8 cellular contexts compared by ENCODE assay signal in the genomic region with DNA sequence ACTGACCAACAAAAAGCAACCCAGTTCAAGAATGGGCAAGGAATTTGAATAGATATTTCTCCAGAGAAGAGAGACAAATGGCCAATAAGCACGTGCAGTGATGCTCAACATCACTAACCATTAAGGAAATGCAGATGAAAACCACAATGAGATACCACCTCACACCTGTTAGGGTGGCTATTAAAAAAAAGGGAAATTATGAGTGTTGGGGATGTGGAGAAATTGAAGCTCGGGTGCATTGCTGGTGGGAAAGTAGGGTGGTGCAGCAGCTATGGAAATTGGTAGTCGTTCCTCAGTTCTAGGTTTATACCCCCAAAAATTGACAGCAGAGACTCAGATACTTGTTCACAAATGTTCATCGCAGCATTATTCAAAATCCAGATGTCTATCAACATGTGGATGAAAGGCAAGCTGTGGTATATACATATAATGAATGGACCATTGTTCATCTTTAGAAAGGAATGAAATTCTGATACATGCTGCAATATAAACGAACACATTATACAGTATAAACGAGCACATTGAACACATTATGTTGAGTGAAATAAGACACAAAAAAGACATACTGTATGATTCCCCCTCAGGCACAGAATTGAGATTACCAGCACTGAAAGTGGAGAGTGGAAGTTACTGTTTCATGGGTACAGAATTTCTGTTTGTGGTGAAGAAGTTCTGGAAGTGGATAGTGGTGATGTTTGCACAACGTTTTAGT. TPM values are rescaled to one million over a fixed set of nuclear protein-coding genes. Genes with fewer than 3 reads are reported as not detected.
A peak's percentile ranks its signal among the peaks of the same experiment; 100 is the strongest.
DNase-seq lines count a peak whose midpoint lies in the region; ATAC-seq and TF ChIP-seq lines count a peak whose summit lies in the region.

No MANE protein-coding gene starts in this region.

- no peak for TF ChIP-seq CTCF in breast epithelium (IDR thresholded peaks at IDR 0.05)

- H3K27me3 ChIP-seq in breast epithelium (no peaks in the 10 kb centered on the region), muscle layer of colon (ENCODE audit: control insufficient read depth in 1 of 2, insufficient read depth in 2 of 2, low read length in 2 of 2) (no peaks in the 10 kb centered on the region)

- H3K4me3 ChIP-seq in GM08714 (ENCODE audit: low read length) = peak overlapping the region; percentile 88
- H3K4me3 ChIP-seq in Jurkat, Clone E6-1 (ENCODE audit: low read length) = peak overlapping the region; percentile 69
- H3K4me3 ChIP-seq in breast epithelium = peak overlapping the region; percentile 77 to 89 (median 87)
- H3K4me3 ChIP-seq in muscle layer of colon (ENCODE audit: low read depth in 1 of 2, low read length in 2 of 2) = peak overlapping the region; percentile 84

- TF ChIP-seq POLR2A in breast epithelium (IDR thresholded peaks at IDR 0.05) = no peak

- intact Hi-C loops in breast epithelium (cut with DNase I; ENCODE audit: low total_unique reads) = no loop called here

- peak; percentile 42 for DNase-seq in Jurkat, Clone E6-1 (ENCODE audit: low read depth, low spot score)
- DNase-seq in breast epithelium (ENCODE audit: low spot score in 2 of 2) = no peak
- no peak for DNase-seq in NCI-H2196 treated with DMSO at 0.1 percent for 48 hours (lab: John Stamatoyannopoulos, UW; ENCODE audit: unreplicated experiment)
- no peak for DNase-seq in stimulated activated CD4-positive, alpha-beta T cell treated with anti-CD3 and anti-CD28 coated beads, Interleukin-4, amount 100 ng/mL, for 24 hours

- H3K9ac ChIP-seq in muscle layer of colon (ENCODE audit: low read length) = peak overlapping the region; percentile 80

- ATAC-seq in HG02840 (IDR thresholded peaks at IDR 0.05; ENCODE audit: low FRiP score, unreplicated experiment) (no peak), HG03139 (IDR thresholded peaks at IDR 0.05; ENCODE audit: unreplicated experiment) (no peak)

- H3K27ac ChIP-seq in breast epithelium = peak overlapping the region; percentile 85 to 93
- peak overlapping the region; percentile 93 for H3K27ac ChIP-seq in muscle layer of colon (ENCODE audit: low read depth, low read length)

- no peaks in the 10 kb centered on the region for H3K36me3 ChIP-seq in breast epithelium
- H3K36me3 ChIP-seq in muscle layer of colon (ENCODE audit: insufficient read depth, low read length) = no peaks in the 10 kb centered on the region

- H3K9me3 ChIP-seq in breast epithelium = no peaks in the 10 kb centered on the region
- no peaks in the 10 kb centered on the region for H3K9me3 ChIP-seq in muscle layer of colon (ENCODE audit: low read length)

- H3K4me1 ChIP-seq in breast epithelium = no peaks in the 10 kb centered on the region
- H3K4me1 ChIP-seq in muscle layer of colon (ENCODE audit: insufficient read depth, low read length) = peaks cover 50% of the 10 kb centered on the region

RNA-seq across cellular contexts. Expression of gene CHAMP1, which starts 0.9 kb away (rescaled TPM):
- polyA plus RNA-seq in Jurkat, Clone E6-1 (2012; ENCODE audit: insufficient read depth, insufficient read length) = 15.0 TPM
- 10 to 100 TPM in 2 of 3 donors, 1 to 10 TPM in 1; 9.4 to 25.3 (median 21.6) TPM for total RNA-seq in breast epithelium

RNA-seq across cellular contexts. Expression of gene UPF3A, which starts 33.8 kb away (rescaled TPM):
- 50.3 TPM for polyA plus RNA-seq in Jurkat, Clone E6-1 (2012; ENCODE audit: insufficient read depth, insufficient read length)
- total RNA-seq in breast epithelium = 10 to 100 TPM; 48.5 to 52.8 (median 49.6) TPM
